ENCODE assay signal across 29 cellular contexts in the genomic region with DNA sequence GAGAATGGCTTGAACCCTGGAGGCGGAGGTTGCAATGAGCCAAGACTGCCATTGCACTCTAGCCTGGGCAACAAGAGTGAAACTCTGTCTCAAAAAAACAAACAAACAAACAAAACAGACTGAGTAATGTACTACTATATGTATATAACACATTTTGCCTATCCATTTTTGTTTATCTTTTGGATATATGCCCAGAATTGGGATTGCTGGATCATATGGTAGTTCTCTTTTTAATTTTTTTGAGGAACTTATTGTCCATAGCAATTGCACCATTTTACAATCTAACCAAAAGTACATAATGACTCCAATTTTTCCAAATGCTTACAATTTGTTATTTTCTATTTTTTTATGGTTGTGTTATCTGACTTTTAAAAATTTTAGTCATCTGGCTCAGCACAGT.
"Had no signal": no experiment of that assay in that cellular context is flagged by ENCODE, and none has a peak within 500 bp of the region (broad histone marks: within the 10 kb centered on the region; RNA-seq: fewer than 3 reads in every experiment).

No MANE protein-coding gene starts in this region.

- H3K4me3 ChIP-seq: left lung, lower lobe of right lung, pancreas, prostate gland, skin epidermis, stomach, testis, thyroid gland, transverse colon, upper lobe of left lung, vagina had no signal

- ATAC-seq: left colon; left lung; lower lobe of right lung; naive thymus-derived CD8-positive, alpha-beta T cell; pancreas; right cardiac atrium; sciatic nerve; stimulated activated naive B cell treated with anti-CD40 and anti-IgM and Interleukin-4, amounts not matched to agents 10 μg/mL and 1 μg/mL and 100 μg/mL, for 72 hours; stimulated activated naive CD8-positive, alpha-beta T cell treated with anti-CD3 and anti-CD28 coated beads, Interleukin-15, Interleukin-2, amounts not matched to agents 100 U/mL and 50 U/mL, for 24 hours had no signal

- FAIRE-seq: islet of Langerhans, kidney, pancreas had no signal

- DNase-seq: immature natural killer cell; kidney; left colon; left lung; lower lobe of right lung; mammary epithelial cell; mesenchymal stem cell; naive thymus-derived CD8-positive, alpha-beta T cell; nucleus accumbens; pancreas; posterior cingulate gyrus; retina; right cardiac atrium; stimulated activated CD4-positive, alpha-beta T cell treated with anti-CD3 and anti-CD28 coated beads, Interleukin-12 subunit alpha, Interleukin-12 subunit beta, amount 100 ng/mL, for 4 hours; stimulated activated CD4-positive, alpha-beta T cell treated with anti-CD3 and anti-CD28 coated beads, Interleukin-15, amount 100 ng/mL, for 24 hours; stimulated activated CD4-positive, alpha-beta T cell treated with anti-CD3 and anti-CD28 coated beads, Interleukin-2, amount 100 ng/mL, for 24 hours; stimulated activated CD4-positive, alpha-beta T cell treated with anti-CD3 and anti-CD28 coated beads, Interleukin-4, amount 100 ng/mL, for 1 hour; stimulated activated naive B cell treated with anti-CD40 and anti-IgM and Interleukin-4, amounts not matched to agents 10 μg/mL and 1 μg/mL and 100 μg/mL, for 72 hours; stimulated activated naive CD8-positive, alpha-beta T cell treated with anti-CD3 and anti-CD28 coated beads, Interleukin-15, Interleukin-2, amounts not matched to agents 100 U/mL and 50 U/mL, for 24 hours; stomach; testis; thyroid gland; transverse colon; upper lobe of left lung had no signal

- H3K27ac ChIP-seq: left lung, lower lobe of right lung, pancreas, prostate gland, skin epidermis, stomach, testis, thyroid gland, transverse colon, upper lobe of left lung, vagina had no signal
